Comparison of ENCODE assay signal across 13 cellular contexts in genomic region chr3:58356054-58356453, GRCh38. TPM values are rescaled to one million over a fixed set of nuclear protein-coding genes. Genes with fewer than 3 reads are reported as not detected.
DNase-seq lines count a peak whose midpoint lies in the region; ATAC-seq, FAIRE-seq and TF ChIP-seq lines count a peak whose summit lies in the region.
"Had no signal": no experiment of that assay in that cellular context is flagged by ENCODE, and none has a peak within 500 bp of the region (broad histone marks: within the 10 kb centered on the region; RNA-seq: fewer than 3 reads in every experiment).

No MANE protein-coding gene starts in this region.

- H4K20me1 ChIP-seq in GM12878 (ENCODE audit: control insufficient read depth, insufficient read depth) = no peaks in the 10 kb centered on the region

- H3K4me3 ChIP-seq in GM12878 (no peak overlapping the region), rectal smooth muscle tissue (ENCODE audit: low read length) (no peak overlapping the region)
- H3K4me3 ChIP-seq: colonic mucosa, heart left ventricle, K562 had no signal

- no peak for TF ChIP-seq RAD21 in GM12878 (IDR thresholded peaks at IDR 0.05; ENCODE audit: insufficient read depth, low read depth, low read length)

- H3K4me1 Mint-ChIP-seq in T-helper 1 cell treated with Interleukin-12 subunit alpha and Interleukin-12 subunit beta and Interleukin-4 antibody, amounts not matched to agents 30 μg/mL and 1 μg/mL, for 36 hours (ENCODE audit: low read depth) = peaks cover 51% of the 10 kb centered on the region

- in situ Hi-C loops in GM12878 (cut with MboI) = no loop called here

- no peak overlapping the region for H3K9ac ChIP-seq in GM12878 (ENCODE audit: control insufficient read depth, insufficient read depth, low read length)
- H3K9ac ChIP-seq in rectal smooth muscle tissue (ENCODE audit: low read length) = no peak overlapping the region

- TF ChIP-seq POLR2A in GM12878 (IDR thresholded peaks at IDR 0.05; ENCODE audit: low read depth, low read length) = no peak

- SMC1A ChIA-PET in GM12878 (lab: Charles Lee; ENCODE audit: uncharacterized antibody, unreplicated experiment) = interaction anchor here (0.6 to 15.0 kb wide), 11 partner anchors 10 to 281 kb away, joined by 3 to 324 read pairs (median 4); partner anchors contain the start of gene PXK

- H3K9me3 ChIP-seq in GM12878 (replicated peaks; ENCODE audit: control insufficient read depth, insufficient read depth, low read length) = no peaks in the 10 kb centered on the region
- H3K9me3 ChIP-seq: colonic mucosa, heart left ventricle had no signal

- H3K27me3 ChIP-seq in GM12878 (replicated peaks in 1 of 2; ENCODE audit: control insufficient read depth in 2 of 2, insufficient read depth in 2 of 2, low read length in 1 of 2) (no peaks in the 10 kb centered on the region), rectal smooth muscle tissue (ENCODE audit: control insufficient read depth, insufficient read depth, low read length) (no peaks in the 10 kb centered on the region)
- H3K27me3 ChIP-seq: colonic mucosa, heart left ventricle had no signal

- RAD21 ChIA-PET in GM12878 (lab: Charles Lee; ENCODE audit: unreplicated experiment) = interaction anchor here (1.1 to 2.9 kb wide), 4 partner anchors 10 to 59 kb away, joined by 3 to 30 read pairs (median 6); no protein-coding TSS in a partner anchor

- H3K36me3 Mint-ChIP-seq in T-helper 1 cell treated with Interleukin-12 subunit alpha and Interleukin-12 subunit beta and Interleukin-4 antibody, amounts not matched to agents 30 μg/mL and 1 μg/mL, for 36 hours (ENCODE audit: low read depth) = peaks cover 5% of the 10 kb centered on the region

- peaks cover 7% of the 10 kb centered on the region for H3K79me2 ChIP-seq in GM12878 (ENCODE audit: control insufficient read depth, insufficient read depth, low read length)

- H3K4me2 ChIP-seq in GM12878 (ENCODE audit: control insufficient read depth, insufficient read depth) = no peak overlapping the region

- TF ChIP-seq EP300 in GM12878 (IDR thresholded peaks at IDR 0.05; ENCODE audit: borderline replicate concordance in 1 of 2, control insufficient read depth in 1 of 2, low read depth in 2 of 2, low read length in 2 of 2) = no peak

- peaks cover 50% of the 10 kb centered on the region for H3K4me1 ChIP-seq in GM12878 (ENCODE audit: control insufficient read depth, insufficient read depth, low read length)
- H3K4me1 ChIP-seq in rectal smooth muscle tissue (ENCODE audit: control insufficient read depth, insufficient read depth, low read length) = peaks cover 6% of the 10 kb centered on the region
- H3K4me1 ChIP-seq: colonic mucosa had no signal

- no peaks in the 10 kb centered on the region for H3K27me3 Mint-ChIP-seq in T-helper 1 cell treated with Interleukin-12 subunit alpha and Interleukin-12 subunit beta and Interleukin-4 antibody, amounts not matched to agents 30 μg/mL and 1 μg/mL, for 36 hours (ENCODE audit: low read depth)

- H3K27ac ChIP-seq in GM12878 (ENCODE audit: control insufficient read depth, insufficient read depth) = peak overlapping the region; percentile 4; the same call in 1 of the 2 replicates
- peak overlapping the region; percentile 70 for H3K27ac ChIP-seq in rectal smooth muscle tissue (ENCODE audit: low read depth, low read length)
- H3K27ac ChIP-seq: colonic mucosa had no signal

- no peak for DNase-seq in T-helper 1 cell
- peak; percentile 85 for DNase-seq in NCI-H2171 treated with DMSO at 0.1 percent for 48 hours (lab: John Stamatoyannopoulos, UW)
- no peak for DNase-seq in GM12878 (ENCODE audit: low read depth, low spot score)
- DNase-seq in NCI-H1436 (lab: John Stamatoyannopoulos, UW) = no peak
- DNase-seq in NCI-H187 treated with DMSO at 0.1 percent for 48 hours (lab: John Stamatoyannopoulos, UW) = no peak
- DNase-seq: colonic mucosa; stimulated activated CD4-positive, alpha-beta T cell treated with anti-CD3 and anti-CD28 coated beads, Interleukin-4, amount 100 ng/mL, for 4 hours had no signal

- intact Hi-C loops in GM12878 (cut with micrococcal nuclease; ENCODE audit: unreplicated experiment) = no loop called here

- BruUV-seq in GM12878 (replicated peaks; lab: Mats Ljungman, UMichigan) = no TSS peak

- H3K36me3 ChIP-seq in GM12878 (ENCODE audit: control insufficient read depth in 2 of 2, insufficient read depth in 2 of 2, low read length in 1 of 2) (no peaks in the 10 kb centered on the region), rectal smooth muscle tissue (ENCODE audit: control insufficient read depth, insufficient read depth, low read length) (no peaks in the 10 kb centered on the region)
- H3K36me3 ChIP-seq: colonic mucosa, heart left ventricle had no signal

- WGBS in GM12878 (ENCODE audit: insufficient coverage, insufficient replicate concordance, low lambda C conversion rate, missing lambda C conversion rate) = 13% methylated on average over 4 of the region's 4 CpGs

- H2AFZ ChIP-seq in GM12878 (ENCODE audit: control insufficient read depth, low read depth, low read length) = no peak overlapping the region

- H3K9me3 Mint-ChIP-seq in T-helper 1 cell treated with Interleukin-12 subunit alpha and Interleukin-12 subunit beta and Interleukin-4 antibody, amounts not matched to agents 30 μg/mL and 1 μg/mL, for 36 hours = no peaks in the 10 kb centered on the region
- H3K9me3 Mint-ChIP-seq: nephron had no signal

- FAIRE-seq in GM12878 (lab: Jason Lieb, UNC) = no peak
- FAIRE-seq: K562 had no signal

- no peak for TF ChIP-seq CTCF in GM12878 (IDR thresholded peaks at IDR 0.05 in 2 of 3, conservative IDR thresholded peaks at IDR 0.05 in 1 of 3; ENCODE audit: control insufficient read depth in 2 of 3, extremely low read depth in 1 of 3, insufficient read depth in 1 of 3, low read depth in 3 of 3, low read length in 3 of 3)

- CTCF ChIA-PET in GM12878 (lab: Yijun Ruan, JAX) = interaction anchor here (0.6 to 12.5 kb wide), 11 partner anchors 9 to 179 kb away, joined by 3 to 204 read pairs (median 5); partner anchors contain the start of genes HTD2, PXK and RPP14

- POLR2A ChIA-PET in GM12878 (lab: Charles Lee) = interaction anchor here (1.8 to 12.7 kb wide), 3 partner anchors 9 to 20 kb away, joined by 9 to 221 read pairs (median 14); partner anchors contain the start of gene PXK

- ATAC-seq in GM12878 (peak; percentile 32), HG02588 (IDR thresholded peaks at IDR 0.05; ENCODE audit: unreplicated experiment) (no peak)
- ATAC-seq: K562 had no signal

- H3K27ac Mint-ChIP-seq in T-helper 1 cell treated with Interleukin-12 subunit alpha and Interleukin-12 subunit beta and Interleukin-4 antibody, amounts not matched to agents 30 μg/mL and 1 μg/mL, for 36 hours = peak overlapping the region; percentile 65

- H3K4me3 Mint-ChIP-seq in T-helper 1 cell treated with Interleukin-12 subunit alpha and Interleukin-12 subunit beta and Interleukin-4 antibody, amounts not matched to agents 30 μg/mL and 1 μg/mL, for 36 hours = no peak overlapping the region
- H3K4me3 Mint-ChIP-seq: nephron had no signal

RNA-seq across cellular contexts. Expression of gene PXK, which starts 23.4 kb away (rescaled TPM):
- total RNA-seq in GM12878 (2013; cell fraction: nucleolus; rRNA removed) = 59.0 and 63.0 TPM in 2 replicates
- total RNA-seq in GM12878 (2014; rRNA removed) (26.5 and 27.2 TPM in 2 replicates), GM12878 (2014; rRNA removed; fragmentation: Illumina TruSeq; extraction: Trizol) (29.3 and 30.3 TPM in 2 replicates), GM12878 (2021) (25.8 and 27.9 TPM in 2 replicates)
- polyA plus RNA-seq in GM12878 (2011; ENCODE audit: low read depth) = 13.2 TPM
- polyA plus RNA-seq in GM12878 (2011; rRNA removed) (18.9 and 19.1 TPM in 2 replicates), GM12878 (2014; fragmentation: Illumina TruSeq; extraction: Trizol) (34.6 and 38.0 TPM in 2 replicates), GM12878 (2014; fragmentation: Nextera tagmentation; extraction: Ambion mirVana) (10 to 100 TPM in 1 of 2 experiments, 1 to 10 TPM in 1; 8.4 to 10.5 TPM), GM12878 (2014; rRNA removed) (25.7 and 27.3 TPM in 2 replicates), GM12878 (2016; fragmentation: Nextera tagmentation; extraction: Ambion mirVana) (10 to 100 TPM; 30.4 to 34.0 TPM)
- 15.0 and 17.2 TPM in 2 replicates for polyA plus RNA-seq in GM12878 (2011; cell fraction: cytosol; rRNA removed)
- polyA plus RNA-seq in GM12878 (2011; cell fraction: nucleus; rRNA removed) = 20.8 and 23.5 TPM in 2 replicates
- polyA plus RNA-seq in GM12878 (2012) = 9.9 and 13.8 TPM in 2 replicates
- 16.3 and 20.0 TPM in 2 replicates for polyA minus RNA-seq in GM12878 (2011; rRNA and poly(A)+ RNA removed)
- polyA minus RNA-seq in GM12878 (2011; cell fraction: cytosol; rRNA and poly(A)+ RNA removed) = 6.9 and 10.7 TPM in 2 replicates
- polyA minus RNA-seq in GM12878 (2011; cell fraction: nucleus; rRNA and poly(A)+ RNA removed) = 13.2 and 18.1 TPM in 2 replicates

RNA-seq across cellular contexts. Expression of gene HTD2, which starts 49.7 kb away (rescaled TPM):
- 6.4 and 9.0 TPM in 2 replicates for total RNA-seq in GM12878 (2013; cell fraction: nucleolus; rRNA removed)
- total RNA-seq in GM12878 (2014; rRNA removed) = 5.8 and 6.8 TPM in 2 replicates
- total RNA-seq in GM12878 (2014; rRNA removed; fragmentation: Illumina TruSeq; extraction: Trizol) = 5.0 and 5.9 TPM in 2 replicates
- 7.1 and 7.2 TPM in 2 replicates for total RNA-seq in GM12878 (2021)
- polyA plus RNA-seq in GM12878 (2011; ENCODE audit: low read depth) = 3.9 TPM
- polyA plus RNA-seq in GM12878 (2011; rRNA removed) = 10.5 and 11.7 TPM in 2 replicates
- 5.0 and 8.9 TPM in 2 replicates for polyA plus RNA-seq in GM12878 (2011; cell fraction: cytosol; rRNA removed)
- 2.7 and 3.3 TPM in 2 replicates for polyA plus RNA-seq in GM12878 (2011; cell fraction: nucleus; rRNA removed)
- polyA plus RNA-seq in GM12878 (2012) = 3.7 and 4.2 TPM in 2 replicates
- 6.0 and 7.7 TPM in 2 replicates for polyA plus RNA-seq in GM12878 (2014; fragmentation: Illumina TruSeq; extraction: Trizol)
- 10 to 100 TPM; 13.5 to 15.9 TPM for polyA plus RNA-seq in GM12878 (2014; fragmentation: Nextera tagmentation; extraction: Ambion mirVana)
- polyA plus RNA-seq in GM12878 (2014; rRNA removed) = 5.1 and 8.5 TPM in 2 replicates
- polyA plus RNA-seq in GM12878 (2016; fragmentation: Nextera tagmentation; extraction: Ambion mirVana) = 10 to 100 TPM; 24.1 to 24.7 TPM
- polyA minus RNA-seq in GM12878 (2011; rRNA and poly(A)+ RNA removed) = 5.4 and 6.1 TPM in 2 replicates
- polyA minus RNA-seq in GM12878 (2011; cell fraction: cytosol; rRNA and poly(A)+ RNA removed) = 2.7 and 3.1 TPM in 2 replicates
- 0.77 and 0.97 TPM in 2 replicates for polyA minus RNA-seq in GM12878 (2011; cell fraction: nucleus; rRNA and poly(A)+ RNA removed)

RNA-seq across cellular contexts. Expression of gene RPP14, which starts 50.0 kb away (rescaled TPM):
- 19.5 and 21.7 TPM in 2 replicates for total RNA-seq in GM12878 (2013; cell fraction: nucleolus; rRNA removed)
- total RNA-seq in GM12878 (2014; rRNA removed) (9.3 and 12.6 TPM in 2 replicates), GM12878 (2014; rRNA removed; fragmentation: Illumina TruSeq; extraction: Trizol) (16.8 and 17.2 TPM in 2 replicates), GM12878 (2021) (12.2 and 14.5 TPM in 2 replicates)
- 6.3 TPM for polyA plus RNA-seq in GM12878 (2011; ENCODE audit: low read depth)
- polyA plus RNA-seq in GM12878 (2011; rRNA removed) (21.2 and 23.5 TPM in 2 replicates), GM12878 (2014; fragmentation: Illumina TruSeq; extraction: Trizol) (11.7 and 15.1 TPM in 2 replicates), GM12878 (2014; fragmentation: Nextera tagmentation; extraction: Ambion mirVana) (10 to 100 TPM in 1 of 2 experiments, 1 to 10 TPM in 1; 9.1 to 16.3 TPM), GM12878 (2014; rRNA removed) (12.4 and 14.9 TPM in 2 replicates), GM12878 (2016; fragmentation: Nextera tagmentation; extraction: Ambion mirVana) (10 to 100 TPM; 13.1 to 14.0 TPM)
- polyA plus RNA-seq in GM12878 (2011; cell fraction: cytosol; rRNA removed) = 9.1 and 10.4 TPM in 2 replicates
- polyA plus RNA-seq in GM12878 (2011; cell fraction: nucleus; rRNA removed) = 5.2 and 8.3 TPM in 2 replicates
- 7.3 and 9.0 TPM in 2 replicates for polyA plus RNA-seq in GM12878 (2012)
- 11.8 and 19.0 TPM in 2 replicates for polyA minus RNA-seq in GM12878 (2011; rRNA and poly(A)+ RNA removed)
- 4.7 and 5.5 TPM in 2 replicates for polyA minus RNA-seq in GM12878 (2011; cell fraction: cytosol; rRNA and poly(A)+ RNA removed)
- 4.7 and 8.8 TPM in 2 replicates for polyA minus RNA-seq in GM12878 (2011; cell fraction: nucleus; rRNA and poly(A)+ RNA removed)
